ENCODE assay signal across 8 cellular contexts in the genomic region with DNA sequence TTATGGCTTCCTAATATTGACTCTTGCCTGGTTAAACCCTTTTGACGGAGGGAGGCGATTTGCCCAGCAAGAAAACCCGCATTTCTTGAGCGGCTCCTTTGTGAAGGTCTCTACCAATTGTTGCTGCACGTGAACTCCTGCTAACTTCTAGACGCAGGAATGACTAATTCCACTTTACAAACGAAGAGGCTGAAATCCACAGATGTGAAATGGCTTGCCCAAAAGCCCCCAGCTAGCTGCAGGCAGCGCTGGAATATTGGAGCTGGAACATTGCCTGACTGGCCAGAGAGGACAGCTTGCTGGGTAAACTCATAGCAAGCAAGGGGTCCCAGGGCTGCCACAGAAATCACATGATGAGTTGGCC. TPM values are rescaled to one million over a fixed set of nuclear protein-coding genes. Genes with fewer than 3 reads are reported as not detected.
DNase-seq lines count a peak whose midpoint lies in the region; ATAC-seq and TF ChIP-seq lines count a peak whose summit lies in the region.

No MANE protein-coding gene starts in this region.

- intact Hi-C loops in posterior vena cava (cut with DNase I), result no loop called here

- peak overlapping the region; percentile 10 for H3K9ac ChIP-seq in rectal smooth muscle tissue (ENCODE audit: low read length)

- TF ChIP-seq CTCF in GM12875 (IDR thresholded peaks at IDR 0.05; ENCODE audit: borderline replicate concordance, insufficient read depth, low read depth, low read length) (no peak), RWPE2 (IDR thresholded peaks at IDR 0.05; ENCODE audit: poor library complexity, severe bottlenecking) (no peak)

- DNase-seq in RWPE2 (ENCODE audit: low spot score) (no peak), fibroblast of peridontal ligament (ENCODE audit: extremely low read depth) (peak; percentile 45), posterior vena cava (ENCODE audit: low spot score) (no peak), GM19240 (ENCODE audit: insufficient read length, low spot score) (no peak), SKM-1 treated with dmso at 0.1 percent for 144 hours (lab: John Stamatoyannopoulos, UW; ENCODE audit: unreplicated experiment) (no peak)

- H3K27ac ChIP-seq in RWPE2 (ENCODE audit: poor library complexity, severe bottlenecking), result peak overlapping the region; percentile 52
- H3K27ac ChIP-seq in rectal smooth muscle tissue (ENCODE audit: low read depth, low read length), result peak overlapping the region; percentile 53

- ATAC-seq in RWPE2 (ENCODE audit: low read depth) (no peak), GM18861 (IDR thresholded peaks at IDR 0.05; ENCODE audit: unreplicated experiment) (no peak)

- H3K4me3 ChIP-seq in GM12875 (ENCODE audit: low read depth, low read length) (peak overlapping the region; percentile 69), RWPE2 (ENCODE audit: severe bottlenecking) (peak overlapping the region; percentile 56), rectal smooth muscle tissue (ENCODE audit: low read length) (peak overlapping the region; percentile 80)

- no peaks in the 10 kb centered on the region; the same call in 1 of the 2 replicates for H3K36me3 ChIP-seq in RWPE2 (ENCODE audit: low read depth)
- no peaks in the 10 kb centered on the region for H3K36me3 ChIP-seq in rectal smooth muscle tissue (ENCODE audit: control insufficient read depth, insufficient read depth, low read length)

- H3K9me3 ChIP-seq in RWPE2 (ENCODE audit: severe bottlenecking), result no peaks in the 10 kb centered on the region

- no peaks in the 10 kb centered on the region for H3K4me1 ChIP-seq in RWPE2 (ENCODE audit: insufficient read depth, poor library complexity, severe bottlenecking)
- peaks cover 9% of the 10 kb centered on the region for H3K4me1 ChIP-seq in rectal smooth muscle tissue (ENCODE audit: control insufficient read depth, insufficient read depth, low read length)

- H3K27me3 ChIP-seq in RWPE2 (ENCODE audit: insufficient read depth, poor library complexity, severe bottlenecking) (no peaks in the 10 kb centered on the region), rectal smooth muscle tissue (ENCODE audit: control insufficient read depth, insufficient read depth, low read length) (no peaks in the 10 kb centered on the region)

RNA-seq across cellular contexts. Expression of a gene that starts 0.5 kb away (rescaled TPM):
- total RNA-seq in posterior vena cava, result 1 to 10 TPM; 3.3 to 6.2 TPM

RNA-seq across cellular contexts. Expression of a gene that starts 14.9 kb away (rescaled TPM):
- total RNA-seq in posterior vena cava, result not detected

RNA-seq across cellular contexts. Expression of a gene that starts 35.9 kb away (rescaled TPM):
- total RNA-seq in posterior vena cava, result 10 to 100 TPM; 13.3 to 15.1 TPM

RNA-seq across cellular contexts. Expression of a gene that starts 40.9 kb away (rescaled TPM):
- 100 to 1,000 TPM; 260 to 267 TPM for total RNA-seq in posterior vena cava
